8 cellular contexts compared by ENCODE assay signal in the genomic region with DNA sequence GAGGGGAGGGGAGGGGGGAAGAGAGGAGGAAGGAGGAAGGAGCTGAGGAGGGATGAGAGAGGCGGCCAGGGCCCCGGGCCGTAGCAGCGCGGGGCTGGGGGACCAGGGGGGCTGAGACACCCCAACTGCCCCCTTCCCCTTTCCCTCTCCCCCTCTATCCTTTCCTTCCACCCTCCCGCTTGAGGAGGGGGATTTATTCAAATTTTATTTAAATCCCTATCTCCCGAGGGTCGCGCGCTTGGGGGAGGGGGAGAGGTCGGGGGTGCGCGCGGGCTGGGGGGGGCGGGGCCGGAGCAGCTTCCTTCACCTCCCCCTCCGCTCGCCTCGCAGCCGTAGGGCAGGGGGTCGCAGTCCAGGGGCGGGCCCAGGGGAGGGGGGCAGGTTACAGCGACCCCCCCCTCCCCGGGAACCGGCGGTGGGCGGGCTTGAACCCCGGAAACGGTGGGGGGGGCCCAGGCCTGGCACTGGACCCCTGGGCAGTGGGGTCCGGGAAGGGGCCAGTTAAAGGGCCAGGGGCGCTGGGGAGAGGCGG. TPM values are rescaled to one million over a fixed set of nuclear protein-coding genes. Genes with fewer than 3 reads are reported as not detected.
A peak's percentile ranks its signal among the peaks of the same experiment; 100 is the strongest.
DNase-seq lines count a peak whose midpoint lies in the region; FAIRE-seq and TF ChIP-seq lines count a peak whose summit lies in the region.

FBXL19 (plus strand) TSS at position 19 of the 532 bp plus-strand sequence. CDS start 2,183 bp downstream, outside the sequence.

- FAIRE-seq in endothelial cell of umbilical vein (lab: Jason Lieb, UNC) (no peak), urothelium cell line (lab: Jason Lieb, UNC) (no peak)

- TF ChIP-seq POLR2A in endothelial cell of umbilical vein (IDR thresholded peaks at IDR 0.05; ENCODE audit: low read depth, low read length) = peak; percentile 36

- H3K27me3 Mint-ChIP-seq in nephron progenitor cell (ENCODE audit: low read depth, poor library complexity) = peaks cover 3% of the 10 kb centered on the region

- H3K9me3 ChIP-seq in SJSA1 (replicated peaks) (no peaks in the 10 kb centered on the region), endothelial cell of umbilical vein (replicated peaks; ENCODE audit: control insufficient read depth, insufficient read depth, low read length) (no peaks in the 10 kb centered on the region)

- H3K4me2 ChIP-seq in endothelial cell of umbilical vein (ENCODE audit: insufficient read depth, low read length) = peak within 1 kb of the TSS; percentile 72

- peaks cover 36% of the 10 kb centered on the region for H3K4me1 Mint-ChIP-seq in nephron progenitor cell

- H3K27ac Mint-ChIP-seq in nephron progenitor cell = peak within 1 kb of the TSS; percentile 100

- H3K4me3 Mint-ChIP-seq in nephron progenitor cell = peak within 1 kb of the TSS; percentile 96

- H3K4me1 ChIP-seq in SJSA1 (replicated peaks) = no peaks in the 10 kb centered on the region
- H3K4me1 ChIP-seq in endothelial cell of umbilical vein (ENCODE audit: control insufficient read depth, extremely low read depth, insufficient read depth, low read length) = peaks cover 2% of the 10 kb centered on the region

- POLR2A ChIA-PET in endothelial cell of umbilical vein (lab: Charles Lee) = interaction anchor here (0.6 kb wide), 2 partner anchors 30 to 1108 kb away, joined by 4 to 5 read pairs; no protein-coding TSS in a partner anchor

- intact Hi-C loops in endothelial cell of umbilical vein (cut with micrococcal nuclease) = loop anchor here (1.0 to 5.0 kb wide), 5 partner anchors 34 to 273 kb away; partner anchors contain the start of genes CFAP119, FBRS, PRR14 and RNF40

- H3K27ac ChIP-seq in SJSA1 = peak within 1 kb of the TSS; percentile 80
- H3K27ac ChIP-seq in endothelial cell of umbilical vein (ENCODE audit: insufficient read depth, low read depth, low read length) = peak within 1 kb of the TSS; percentile 66

- dilution Hi-C loops in endothelial cell of umbilical vein (cut with MboI; ENCODE audit: extremely low pct_ligation_motif_present, low sequenced_read_pairs) = no loop called here

- BruUV-seq in endothelial cell of umbilical vein (replicated peaks; lab: Mats Ljungman, UMichigan) = no TSS peak

- H4K20me1 ChIP-seq in endothelial cell of umbilical vein (replicated peaks; ENCODE audit: control insufficient read depth, extremely low read depth, insufficient read depth, low read length) = no peaks in the 10 kb centered on the region

- H3K9me1 ChIP-seq in endothelial cell of umbilical vein (replicated peaks; ENCODE audit: control insufficient read depth, extremely low read depth, insufficient read depth, low read length) = no peaks in the 10 kb centered on the region

- H3K4me3 ChIP-seq in SJSA1 = peak within 1 kb of the TSS; percentile 57
- H3K4me3 ChIP-seq in endothelial cell of umbilical vein (replicated peaks in 1 of 3; ENCODE audit: insufficient read depth in 1 of 3, low read depth in 1 of 3, low read length in 3 of 3) = peak within 1 kb of the TSS; percentile 25 to 87 (median 65)

- H3K9me3 Mint-ChIP-seq in nephron progenitor cell = no peaks in the 10 kb centered on the region

- H2AFZ ChIP-seq in endothelial cell of umbilical vein (ENCODE audit: low read depth, low read length) = peak within 1 kb of the TSS; percentile 14

- H3K36me3 ChIP-seq in SJSA1 (peaks cover 10% of the 10 kb centered on the region), endothelial cell of umbilical vein (ENCODE audit: control insufficient read depth in 2 of 2, extremely low read depth in 1 of 2, insufficient read depth in 2 of 2, low read length in 2 of 2) (peaks cover 0 to 10% of the 10 kb centered on the region in 2 experiments)

- CTCF ChIA-PET in endothelial cell of umbilical vein (lab: Charles Lee) = interaction anchor here (0.8 to 1.6 kb wide), 3 partner anchors 18 to 79 kb away, joined by 3 to 9 read pairs (median 5); no protein-coding TSS in a partner anchor

- no peaks in the 10 kb centered on the region for H3K79me2 ChIP-seq in endothelial cell of umbilical vein (ENCODE audit: control insufficient read depth, insufficient read depth, low read length)

- DNase-seq in DMS 273 (lab: John Stamatoyannopoulos, UW; ENCODE audit: unreplicated experiment) (peak; percentile 67), DMS 273 treated with DMSO at 0.1 percent for 48 hours (lab: John Stamatoyannopoulos, UW) (no peak), SJSA1 (ENCODE audit: low read depth in 1 of 2, low spot score in 2 of 2) (no peak), endothelial cell of umbilical vein (ENCODE audit: low read depth, low spot score) (no peak), nephron progenitor cell (peak; percentile 75), SW 1271 (lab: John Stamatoyannopoulos, UW) (no peak), HCEC 1CT (no peak), urothelium cell line (ENCODE audit: low spot score) (no peak)

- H3K9ac ChIP-seq in endothelial cell of umbilical vein (replicated peaks; ENCODE audit: extremely low read depth, insufficient read depth, low read length) = peak within 1 kb of the TSS; percentile 67

- peaks cover 7% of the 10 kb centered on the region for H3K36me3 Mint-ChIP-seq in nephron progenitor cell (ENCODE audit: low read depth)

- H3K27me3 ChIP-seq in SJSA1 (replicated peaks) (no peaks in the 10 kb centered on the region), endothelial cell of umbilical vein (ENCODE audit: control insufficient read depth in 2 of 2, insufficient read depth in 2 of 2, low read length in 2 of 2) (no peaks in the 10 kb centered on the region)

- TF ChIP-seq CTCF in endothelial cell of umbilical vein (IDR thresholded peaks at IDR 0.05; ENCODE audit: extremely low read depth in 1 of 2, insufficient read depth in 1 of 2, low read depth in 1 of 2, low read length in 2 of 2) (no peak), nephron progenitor cell (IDR thresholded peaks at IDR 0.05) (no peak)

TF ChIP-seq in endothelial cell of umbilical vein, 7 proteins besides CTCF, POLR2A, EP300 and RAD21:
- TF ChIP-seq JUN (IDR thresholded peaks at IDR 0.05; ENCODE audit: borderline replicate concordance, insufficient read depth, insufficient read length, low read depth) (no peak), EZH2 (IDR thresholded peaks at IDR 0.05; ENCODE audit: borderline replicate concordance, low read depth, low read length, severe bottlenecking) (no peak), GATA2 (IDR thresholded peaks at IDR 0.05; ENCODE audit: insufficient read depth, insufficient read length, low read depth, low read length) (no peak), POLR2AphosphoS5 (IDR thresholded peaks at IDR 0.05; ENCODE audit: insufficient read depth, low read depth, low read length) (no peak), MYC (IDR thresholded peaks at IDR 0.05; ENCODE audit: low read depth, low read length) (no peak), FOS (IDR thresholded peaks at IDR 0.05; ENCODE audit: borderline replicate concordance, insufficient read depth, low read length) (no peak)
- TF ChIP-seq, protein P1, sequence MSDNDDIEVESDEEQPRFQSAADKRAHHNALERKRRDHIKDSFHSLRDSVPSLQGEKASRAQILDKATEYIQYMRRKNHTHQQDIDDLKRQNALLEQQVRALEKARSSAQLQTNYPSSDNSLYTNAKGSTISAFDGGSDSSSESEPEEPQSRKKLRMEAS (IDR thresholded peaks at IDR 0.05; ENCODE audit: insufficient read depth, insufficient read length) = no peak

RNA-seq across cellular contexts. Expression of gene FBXL19, which starts in this region (rescaled TPM):
- 7.1 and 8.9 TPM in 2 replicates for total RNA-seq in SJSA1 (2014; rRNA removed; shearing (Covaris generic))
- 37.3 and 38.0 TPM in 2 replicates for total RNA-seq in endothelial cell of umbilical vein
- 22.1 and 29.5 TPM in 2 replicates for polyA plus RNA-seq in endothelial cell of umbilical vein
- 13.4 and 18.6 TPM in 2 replicates for polyA plus RNA-seq in endothelial cell of umbilical vein (2011; cell fraction: cytosol; rRNA removed)
- 31.4 and 32.2 TPM in 2 replicates for polyA plus RNA-seq in endothelial cell of umbilical vein (2011; cell fraction: nucleus; rRNA removed)
- polyA plus RNA-seq in endothelial cell of umbilical vein (2012) = 17.7 and 23.7 TPM in 2 replicates
- 11.8 and 14.3 TPM in 2 replicates for polyA minus RNA-seq in endothelial cell of umbilical vein
- 12.2 TPM for polyA minus RNA-seq in endothelial cell of umbilical vein (2011; cell fraction: cytosol; rRNA and poly(A)+ RNA removed)
- 6.3 and 13.9 TPM in 2 replicates for polyA minus RNA-seq in endothelial cell of umbilical vein (2011; cell fraction: nucleus; rRNA and poly(A)+ RNA removed)

Comparison
In these comparisons a context has a peak if more than half of its experiments do, and no peak if none do; other contexts are left out.
1. DNase-seq: peak in DMS 273 (single experiment) and nephron progenitor cell (single experiment); none in DMS 273 treated with DMSO at 0.1 percent for 48 hours (single experiment), SJSA1 (0 of 2), endothelial cell of umbilical vein (single experiment), SW 1271 (0 of 2), HCEC 1CT (single experiment) and urothelium cell line (single experiment).